8 cellular contexts compared by ENCODE assay signal in genomic region chr17:34980353-34980680, GRCh38. TPM values are rescaled to one million over a fixed set of nuclear protein-coding genes. Genes with fewer than 3 reads are reported as not detected.
DNase-seq lines count a peak whose midpoint lies in the region; ATAC-seq and TF ChIP-seq lines count a peak whose summit lies in the region.

Gene LIG3, plus strand, starts transcription at chr17:34980512. Its CDS starts 2,494 bp downstream, at chr17:34983006.

- H3K27ac Mint-ChIP-seq in activated CD4-positive, alpha-beta T cell treated with anti-CD3 and anti-CD28 coated beads, Interleukin-2, amount 10 ng/mL, durations not matched to agents 24 days and 14 days = peak within 1 kb of the TSS; percentile 98

- H3K9me3 ChIP-seq in colonic mucosa = no peaks in the 10 kb centered on the region

- peak within 1 kb of the TSS; percentile 89 to 99 for H3K9ac ChIP-seq in colonic mucosa (ENCODE audit: low read depth in 2 of 2, low read length in 2 of 2)

- CTCF ChIA-PET in BJ (lab: Yijun Ruan, JAX) = interaction anchor here (0.7 to 2.7 kb wide), 6 partner anchors 39 to 560 kb away, joined by 3 to 11 read pairs (median 4); partner anchors contain the start of genes NLE1 and RAD51D

- H3K27ac ChIP-seq in colonic mucosa = peak within 1 kb of the TSS; percentile 99

- H3K4me3 Mint-ChIP-seq in activated CD4-positive, alpha-beta T cell treated with anti-CD3 and anti-CD28 coated beads, Interleukin-2, amount 10 ng/mL, durations not matched to agents 24 days and 14 days = peak within 1 kb of the TSS; percentile 96

- H3K4me1 Mint-ChIP-seq in activated CD4-positive, alpha-beta T cell treated with anti-CD3 and anti-CD28 coated beads, Interleukin-2, amount 10 ng/mL, durations not matched to agents 24 days and 14 days = peaks cover 47% of the 10 kb centered on the region

- POLR2A ChIA-PET in BJ (lab: Charles Lee) = interaction anchor here (0.7 to 1.1 kb wide), 2 partner anchors 19 to 597 kb away, joined by 3 to 4 read pairs; partner anchors contain the start of genes CCT6B and ZNF830

- DNase-seq in BJ (ENCODE audit: low read depth) (peak; percentile 59), NCI-H526 treated with DMSO at 0.1 percent for 48 hours (lab: John Stamatoyannopoulos, UW) (peak; percentile 92), colonic mucosa (peak; percentile 95), left colon (peak; percentile 94 to 96)
- peak; percentile 98 for DNase-seq in activated CD4-positive, alpha-beta T cell treated with anti-CD3 and anti-CD28 coated beads, Interleukin-2, amount 10 ng/mL, durations not matched to agents 24 days and 14 days
- DNase-seq in stimulated activated CD4-positive, alpha-beta T cell treated with anti-CD3 and anti-CD28 coated beads, Interleukin-1b, Interleukin-23, amount 100 ng/mL, for 4 hours (ENCODE audit: low read depth in 2 of 2) = peak; percentile 89 to 91

- TF ChIP-seq CTCF in BJ (IDR thresholded peaks at IDR 0.05; ENCODE audit: insufficient read depth, low read depth, low read length) = no peak
- no peak for TF ChIP-seq CTCF in colonic mucosa (IDR thresholded peaks at IDR 0.05)

- intact Hi-C loops in activated CD4-positive, alpha-beta T cell treated with anti-CD3 and anti-CD28 coated beads, Interleukin-2, amount 10 ng/mL, durations not matched to agents 24 days and 14 days (cut with micrococcal nuclease) = loop anchor here (1.0 to 5.0 kb wide), 2 partner anchors 19 to 262 kb away; partner anchors contain the start of genes CCT6B, SLFN5 and ZNF830
- intact Hi-C loops in colonic mucosa (cut with DNase I) (no loop called here), left colon (cut with DNase I, micrococcal nuclease) (no loop called here)

- H3K36me3 Mint-ChIP-seq in activated CD4-positive, alpha-beta T cell treated with anti-CD3 and anti-CD28 coated beads, Interleukin-2, amount 10 ng/mL, durations not matched to agents 24 days and 14 days (ENCODE audit: low read depth) = peaks cover 29% of the 10 kb centered on the region

- ATAC-seq in GM19328 (IDR thresholded peaks at IDR 0.05; ENCODE audit: unreplicated experiment) (peak; percentile 74), HG03469 (IDR thresholded peaks at IDR 0.05; ENCODE audit: unreplicated experiment) (peak; percentile 61), left colon (peak; percentile 88)

- H3K4me1 ChIP-seq in colonic mucosa = no peaks in the 10 kb centered on the region

- H3K4me3 ChIP-seq in BJ (ENCODE audit: low read depth, low read length) (peak within 1 kb of the TSS; percentile 79), colonic mucosa (peak within 1 kb of the TSS; percentile 92)

- H3K36me3 ChIP-seq in BJ (ENCODE audit: control insufficient read depth, insufficient read depth, low read length) = no peaks in the 10 kb centered on the region
- no peaks in the 10 kb centered on the region for H3K36me3 ChIP-seq in colonic mucosa

- H3K27me3 ChIP-seq in BJ (ENCODE audit: control insufficient read depth, insufficient read depth, low read length) = no peaks in the 10 kb centered on the region
- H3K27me3 ChIP-seq in colonic mucosa = no peaks in the 10 kb centered on the region

- no peaks in the 10 kb centered on the region for H3K9me3 Mint-ChIP-seq in activated CD4-positive, alpha-beta T cell treated with anti-CD3 and anti-CD28 coated beads, Interleukin-2, amount 10 ng/mL, durations not matched to agents 24 days and 14 days

- no peaks in the 10 kb centered on the region for H3K27me3 Mint-ChIP-seq in activated CD4-positive, alpha-beta T cell treated with anti-CD3 and anti-CD28 coated beads, Interleukin-2, amount 10 ng/mL, durations not matched to agents 24 days and 14 days

RNA-seq across cellular contexts. Expression of gene LIG3, which starts in this region (rescaled TPM):
- 24.0 and 31.1 TPM in 2 replicates for polyA plus RNA-seq in BJ (2011; rRNA removed)
- polyA minus RNA-seq in BJ (2011; rRNA and poly(A)+ RNA removed) = 43.8 and 65.9 TPM in 2 replicates
- total RNA-seq in activated CD4-positive, alpha-beta T cell treated with anti-CD3 and anti-CD28 coated beads, Interleukin-2, amount 10 ng/mL, durations not matched to agents 24 days and 14 days = 67.2 and 67.3 TPM in 2 replicates
- total RNA-seq in colonic mucosa (10 to 100 TPM; 29.1 to 42.9 TPM), left colon (10 to 100 TPM; 30.2 to 42.5 TPM)

Comparison
In these comparisons a context has a peak if more than half of its experiments do, and no peak if none do; other contexts are left out.
1. Peak in every context shown above with its lines: DNase-seq, ATAC-seq, H3K4me3 ChIP-seq and H3K27ac ChIP-seq.